Comparison of ENCODE assay signal across 17 cellular contexts in genomic region chr10:72387187-72387586, GRCh38.
"Had no signal": no experiment of that assay in that cellular context is flagged by ENCODE, and none has a peak within 500 bp of the region (broad histone marks: within the 10 kb centered on the region; RNA-seq: fewer than 3 reads in every experiment).

No MANE protein-coding gene starts in this region.

- ATAC-seq: activated CD8-positive, alpha-beta T cell treated with anti-CD3 and anti-CD28 coated beads, Interleukin-2, amount 10 ng/mL, durations not matched to agents 7 days and 5 days; esophagus mucosa; gastroesophageal sphincter; right cardiac atrium had no signal

- H3K9me3 ChIP-seq: gastroesophageal sphincter, thyroid gland had no signal

- H3K27ac ChIP-seq: gastroesophageal sphincter, parathyroid adenoma, thyroid gland had no signal

- H3K36me3 ChIP-seq: gastroesophageal sphincter, thyroid gland had no signal

- DNase-seq: activated CD4-positive, alpha-beta T cell treated with anti-CD3 and anti-CD28 coated beads for 1 hour; activated CD4-positive, alpha-beta T cell treated with anti-CD3 and anti-CD28 coated beads, Interleukin-2, amount 50 U/mL, for 1 hour; activated CD8-positive, alpha-beta T cell treated with anti-CD3 and anti-CD28 coated beads, Interleukin-2, amount 10 ng/mL, durations not matched to agents 7 days and 5 days; activated gamma-delta T cell treated with Interleukin-2 at 50 U/mL for 16 hours; effector memory CD4-positive, alpha-beta T cell; head of caudate nucleus; hypothalamus; nephron progenitor cell; nucleus accumbens; right cardiac atrium; stimulated activated CD4-positive, alpha-beta T cell treated with anti-CD3 and anti-CD28 coated beads, Interleukin-4, amount 100 ng/mL, for 24 hours; stimulated activated naive CD4-positive, alpha-beta T cell treated with Interleukin-2 at 50 U/mL for 16 hours; substantia nigra; thyroid gland had no signal

- H3K4me1 ChIP-seq: gastroesophageal sphincter, parathyroid adenoma, thyroid gland had no signal

- H3K4me3 ChIP-seq: gastroesophageal sphincter, thyroid gland had no signal

- H3K27me3 ChIP-seq: gastroesophageal sphincter, thyroid gland had no signal
